Comparison of ENCODE assay signal across 8 cellular contexts in genomic region chr10:987906-988666, GRCh38. TPM values are rescaled to one million over a fixed set of nuclear protein-coding genes. Genes with fewer than 3 reads are reported as not detected.
DNase-seq lines count a peak whose midpoint lies in the region; FAIRE-seq and TF ChIP-seq lines count a peak whose summit lies in the region.

Gene GTPBP4, plus strand, starts transcription at chr10:988434. Its CDS starts 46 bp downstream, at chr10:988480.

- peak within 1 kb of the TSS; percentile 85 for H3K4me2 ChIP-seq in Loucy (ENCODE audit: low read depth, low read length, poor library complexity, severe bottlenecking)

- H3K27ac Mint-ChIP-seq in neural crest cell (ENCODE audit: unreplicated experiment): peak within 1 kb of the TSS; percentile 88

- H3K4me3 ChIP-seq in H7 (ENCODE audit: insufficient read depth, low read depth, low read length): peak within 1 kb of the TSS; percentile 78
- H3K4me3 ChIP-seq in Loucy (ENCODE audit: low read length, poor library complexity, severe bottlenecking): peak within 1 kb of the TSS; percentile 100
- H3K4me3 ChIP-seq in foreskin fibroblast (ENCODE audit: low read depth in 1 of 2, low read length in 2 of 2): peak within 1 kb of the TSS; percentile 95 to 98
- H3K4me3 ChIP-seq in stomach smooth muscle (ENCODE audit: low read length in 2 of 2): peak within 1 kb of the TSS; percentile 89 to 98

- peaks cover 54% of the 10 kb centered on the region for H3K79me2 ChIP-seq in Loucy (ENCODE audit: insufficient read depth, low read length)

- H3K4me1 Mint-ChIP-seq in neural crest cell: peaks cover 25% of the 10 kb centered on the region

- H3K9me2 ChIP-seq in Loucy (replicated peaks; ENCODE audit: low read depth, low read length): no peaks in the 10 kb centered on the region

- FAIRE-seq in G401.6 (lab: Jason Lieb, UNC): peak; percentile 91

- H3K36me3 Mint-ChIP-seq in neural crest cell (ENCODE audit: low read depth): peaks cover 8% of the 10 kb centered on the region

- no peaks in the 10 kb centered on the region for H3F3A ChIP-seq in Loucy (ENCODE audit: low read depth)

- H3K4me1 ChIP-seq in Loucy (ENCODE audit: insufficient read depth, low read length, poor library complexity, severe bottlenecking): peaks cover 32% of the 10 kb centered on the region
- peaks cover 17% of the 10 kb centered on the region for H3K4me1 ChIP-seq in stomach smooth muscle (ENCODE audit: control insufficient read depth, insufficient read depth, low read length)

- H2AFZ ChIP-seq in Loucy (ENCODE audit: low read length): peak within 1 kb of the TSS; percentile 91

- H3K27me3 ChIP-seq in H7 (ENCODE audit: control insufficient read depth, insufficient read depth, low read length): no peaks in the 10 kb centered on the region
- H3K27me3 ChIP-seq in Loucy (ENCODE audit: insufficient read depth, low read length, poor library complexity, severe bottlenecking): peaks cover 4% of the 10 kb centered on the region
- no peaks in the 10 kb centered on the region for H3K27me3 ChIP-seq in stomach smooth muscle (ENCODE audit: control insufficient read depth in 1 of 2, insufficient read depth in 2 of 2, low read length in 2 of 2)

- peak within 1 kb of the TSS; percentile 94 for H3K9ac ChIP-seq in Loucy (ENCODE audit: low read depth, low read length, poor library complexity, severe bottlenecking)
- H3K9ac ChIP-seq in stomach smooth muscle (ENCODE audit: low read length in 2 of 2): peak within 1 kb of the TSS; percentile 85 to 91

- H3K36me3 ChIP-seq in H7 (replicated peaks; ENCODE audit: control insufficient read depth, insufficient read depth, low read length) (peaks cover 5% of the 10 kb centered on the region), Loucy (ENCODE audit: insufficient read depth, low read length) (peaks cover 8% of the 10 kb centered on the region; the same call in 1 of the 2 replicates), stomach smooth muscle (ENCODE audit: control insufficient read depth in 2 of 2, insufficient read depth in 2 of 2, low read length in 2 of 2) (peaks cover 4 to 7% of the 10 kb centered on the region in 2 donors)

- peak; percentile 64 for TF ChIP-seq CTCF in Loucy (conservative IDR thresholded peaks at IDR 0.05; ENCODE audit: low read length)
- no peak for TF ChIP-seq CTCF in foreskin fibroblast (IDR thresholded peaks at IDR 0.05; ENCODE audit: low read depth, low read length)
- no peak for TF ChIP-seq CTCF in neural crest cell (conservative IDR thresholded peaks at IDR 0.05)

- DNase-seq in H7: peak; percentile 98
- peak; percentile 53 for DNase-seq in SIG-M5 (lab: John Stamatoyannopoulos, UW)
- peak; percentile 95 for DNase-seq in activated gamma-delta T cell treated with Interleukin-2 at 50 U/mL for 16 hours
- peak; percentile 97 to 99 for DNase-seq in foreskin fibroblast
- peak; percentile 88 for DNase-seq in neural crest cell (ENCODE audit: low read depth, low spot score)

- H3K27ac ChIP-seq in stomach smooth muscle (ENCODE audit: low read length): peak within 1 kb of the TSS; percentile 89

- H3K4me3 Mint-ChIP-seq in neural crest cell: peak within 1 kb of the TSS; percentile 99

- H3K27me3 Mint-ChIP-seq in neural crest cell (ENCODE audit: low read depth): no peaks in the 10 kb centered on the region

- peaks cover 27% of the 10 kb centered on the region for H4K20me1 ChIP-seq in Loucy (ENCODE audit: insufficient read depth, low read length, poor library complexity, severe bottlenecking)

- no peaks in the 10 kb centered on the region for H3K9me3 ChIP-seq in Loucy (ENCODE audit: insufficient read depth, low read depth, low read length)
- H3K9me3 ChIP-seq in stomach smooth muscle (ENCODE audit: control insufficient read depth in 2 of 2, low read length in 2 of 2): no peaks in the 10 kb centered on the region

- no peaks in the 10 kb centered on the region for H3K9me3 Mint-ChIP-seq in neural crest cell

RNA-seq across cellular contexts. Expression of gene GTPBP4, which starts in this region (rescaled TPM):
- total RNA-seq in H7 (2014; rRNA removed; shearing (Covaris generic)): 40.8 and 53.7 TPM in 2 replicates
- 69.6 and 79.8 TPM in 2 replicates for total RNA-seq in neural crest cell

Comparison
In these comparisons a context has a peak if more than half of its experiments do, and no peak if none do; other contexts are left out.
1. Peak in every context shown above with its lines: DNase-seq, H3K4me3 ChIP-seq and H3K27ac ChIP-seq.